Comparison of ENCODE assay signal across 8 cellular contexts in genomic region chr16:84618428-84619102, GRCh38. TPM values are rescaled to one million over a fixed set of nuclear protein-coding genes. Genes with fewer than 3 reads are reported as not detected.
A peak's percentile ranks its signal among the peaks of the same experiment; 100 is the strongest.
DNase-seq lines count a peak whose midpoint lies in the region; ATAC-seq and TF ChIP-seq lines count a peak whose summit lies in the region.

No MANE protein-coding gene starts in this region.

- peak overlapping the region; percentile 99 for H3K4me3 Mint-ChIP-seq in T-helper 17 cell

- no peak for TF ChIP-seq CTCF in GM06990 (IDR thresholded peaks at IDR 0.05; ENCODE audit: insufficient read depth, low read length, poor library complexity, severe bottlenecking)
- TF ChIP-seq CTCF in fibroblast of lung (conservative IDR thresholded peaks at IDR 0.05 in 1 of 2, IDR thresholded peaks at IDR 0.05 in 1 of 2; ENCODE audit: low read depth in 1 of 2, low read length in 2 of 2) = no peak
- TF ChIP-seq CTCF in ovary (IDR thresholded peaks at IDR 0.05) = peak in 1 of 3 donors; percentile 22

- intact Hi-C loops in ovary (cut with DNase I) = loop anchor here in 1 of 4 donors (5.0 kb wide), 1 partner anchor 106 kb away; no protein-coding TSS in a partner anchor

- peaks cover 43% of the 10 kb centered on the region for H3K79me2 ChIP-seq in fibroblast of lung (ENCODE audit: control insufficient read depth, insufficient read depth, low read length)

- TF ChIP-seq EP300 in ovary (IDR thresholded peaks at IDR 0.05) = no peak

- no peak for TF ChIP-seq POLR2A in ovary (IDR thresholded peaks at IDR 0.05)

- peak overlapping the region; percentile 82 for H3K27ac ChIP-seq in fibroblast of lung (ENCODE audit: insufficient read depth, low read length)
- peak overlapping the region; percentile 29 to 66 for H3K27ac ChIP-seq in ovary

- H3K27me3 ChIP-seq in GM06990 (replicated peaks; ENCODE audit: control insufficient read depth, insufficient read depth, low read length) (no peaks in the 10 kb centered on the region), fibroblast of lung (ENCODE audit: control insufficient read depth, insufficient read depth, low read length) (no peaks in the 10 kb centered on the region), ovary (no peaks in the 10 kb centered on the region)

- H3K4me1 ChIP-seq in fibroblast of lung (ENCODE audit: control insufficient read depth, extremely low read depth, insufficient read depth, low read length) (peaks cover 20% of the 10 kb centered on the region), ovary (ENCODE audit: insufficient read depth) (peaks cover 19% of the 10 kb centered on the region)

- no peaks in the 10 kb centered on the region for H3K9me3 ChIP-seq in T-helper 17 cell (ENCODE audit: control insufficient read depth, low read length, poor library complexity, severe bottlenecking)
- no peaks in the 10 kb centered on the region for H3K9me3 ChIP-seq in fibroblast of lung (ENCODE audit: control insufficient read depth, insufficient read depth, low read depth, low read length)
- no peaks in the 10 kb centered on the region for H3K9me3 ChIP-seq in ovary

- DNase-seq in A172 (ENCODE audit: low spot score) (peak; percentile 100), GM06990 (ENCODE audit: extremely low read depth, insufficient read length) (no peak), T-helper 17 cell (no peak), fibroblast of lung (ENCODE audit: low read depth in 2 of 2) (peak; percentile 95 to 99), ovary (peak; percentile 55 to 67 (median 61))
- DNase-seq in activated naive CD4-positive, alpha-beta T cell treated with Interleukin-2 at 50 U/mL for 16 hours = no peak

- H3K36me3 ChIP-seq in GM06990 (ENCODE audit: control insufficient read depth, insufficient read depth, low read length) (peaks cover 11% of the 10 kb centered on the region), fibroblast of lung (ENCODE audit: control insufficient read depth, insufficient read depth, low read length) (peaks cover 11% of the 10 kb centered on the region), ovary (no peaks in the 10 kb centered on the region)

- no peaks in the 10 kb centered on the region for H3K27me3 Mint-ChIP-seq in T-helper 17 cell

- peaks cover 45% of the 10 kb centered on the region for H3K4me1 Mint-ChIP-seq in T-helper 17 cell

- no peak overlapping the region for H3K9ac ChIP-seq in fibroblast of lung (ENCODE audit: insufficient read depth, low read length)

- no peak overlapping the region for H2AFZ ChIP-seq in fibroblast of lung (ENCODE audit: low read length)

- H3K4me2 ChIP-seq in fibroblast of lung (ENCODE audit: extremely low read depth, insufficient read depth, low read length) = peak overlapping the region; percentile 83

- H3K36me3 Mint-ChIP-seq in T-helper 17 cell (ENCODE audit: low read depth) = peaks cover 7% of the 10 kb centered on the region

- WGBS in ovary, 3 donors = 1 to 4% (median 2%) methylated on average over 9 of the region's 9 CpGs

- H4K20me1 ChIP-seq in fibroblast of lung (ENCODE audit: control insufficient read depth, extremely low read depth, insufficient read depth, low read length) = no peaks in the 10 kb centered on the region

- ATAC-seq in T-helper 17 cell (no peak), HG03457 (IDR thresholded peaks at IDR 0.05; ENCODE audit: unreplicated experiment) (no peak), GM18498 (IDR thresholded peaks at IDR 0.05; ENCODE audit: unreplicated experiment) (no peak)

- peak overlapping the region; percentile 78 for H3K27ac Mint-ChIP-seq in T-helper 17 cell

- H3K4me3 ChIP-seq in GM06990 (replicated peaks; ENCODE audit: low read depth, low read length) (peak overlapping the region; percentile 23; the same call in 1 of the 2 replicates), fibroblast of lung (replicated peaks in 1 of 4; ENCODE audit: control extremely low read depth in 1 of 4, insufficient read depth in 1 of 4, low read depth in 3 of 4, low read length in 4 of 4) (peak overlapping the region; percentile 19 to 40 (median 31)), ovary (no peak overlapping the region)

RNA-seq across cellular contexts. Expression of gene COTL1, which starts 0.7 kb away (rescaled TPM):
- 275 and 295 TPM in 2 replicates for total RNA-seq in A172 (2014; rRNA removed; shearing (Covaris generic))
- total RNA-seq in T-helper 17 cell (100 to 1,000 TPM; 287 to 328 TPM), fibroblast of lung (64.5 and 103 TPM in 2 replicates), ovary (10 to 100 TPM; 13.8 to 46.4 (median 26.1) TPM)
- polyA plus RNA-seq in fibroblast of lung (192 and 311 TPM in 2 replicates), ovary (10 to 100 TPM; 30.2 to 32.9 TPM)
- 351 and 505 TPM in 2 replicates for polyA plus RNA-seq in fibroblast of lung (2012)
- 310 and 386 TPM in 2 replicates for polyA minus RNA-seq in fibroblast of lung (ENCODE audit: low replicate concordance)

RNA-seq across cellular contexts. Expression of gene KLHL36, which starts 29.7 kb away (rescaled TPM):
- 38.0 and 46.3 TPM in 2 replicates for total RNA-seq in A172 (2014; rRNA removed; shearing (Covaris generic))
- total RNA-seq in T-helper 17 cell (10 to 100 TPM; 68.1 to 78.2 TPM), fibroblast of lung (71.9 and 83.1 TPM in 2 replicates), ovary (10 to 100 TPM; 36.5 to 94.9 (median 60.9) TPM)
- polyA plus RNA-seq in fibroblast of lung (26.6 and 29.7 TPM in 2 replicates), ovary (10 to 100 TPM; 20.7 to 27.0 TPM)
- 26.5 and 26.7 TPM in 2 replicates for polyA plus RNA-seq in fibroblast of lung (2012)
- 65.6 and 66.2 TPM in 2 replicates for polyA minus RNA-seq in fibroblast of lung (ENCODE audit: low replicate concordance)

Comparison
In these comparisons a context has a peak if more than half of its experiments do, and no peak if none do; other contexts are left out.
1. DNase-seq: peak in A172 (single experiment), fibroblast of lung (2 of 2) and ovary (5 of 5); none in GM06990 (single experiment), T-helper 17 cell (0 of 3) and activated naive CD4-positive, alpha-beta T cell treated with Interleukin-2 at 50 U/mL for 16 hours (single experiment).